ENCODE assay signal across 1 cellular context in the genomic region with DNA sequence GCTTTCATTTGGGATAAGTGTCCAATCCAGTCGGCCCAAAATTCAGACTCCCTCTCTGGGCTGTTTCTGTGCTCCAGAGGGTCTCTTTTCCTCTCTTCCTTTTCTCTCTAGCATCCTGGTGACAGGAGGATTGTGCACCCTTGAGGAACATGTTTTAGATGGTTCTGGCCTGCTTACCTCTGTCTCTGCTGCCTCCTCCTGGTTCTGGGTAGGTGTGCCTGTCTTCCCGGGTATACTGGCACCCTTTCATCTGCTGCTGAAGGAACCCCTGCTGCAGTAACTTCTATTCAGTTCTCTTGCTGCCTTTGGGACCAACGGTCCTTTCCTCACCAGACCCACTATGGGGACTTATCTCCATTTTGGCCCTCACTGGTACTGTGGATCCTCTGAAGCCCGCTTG.
TF ChIP-seq lines count a peak whose summit lies in the region.

No MANE protein-coding gene starts in this region.

TF ChIP-seq in GM23338, 12 proteins besides CTCF, POLR2A, EP300 and RAD21 (continued from another document):
- TF ChIP-seq, protein P1, sequence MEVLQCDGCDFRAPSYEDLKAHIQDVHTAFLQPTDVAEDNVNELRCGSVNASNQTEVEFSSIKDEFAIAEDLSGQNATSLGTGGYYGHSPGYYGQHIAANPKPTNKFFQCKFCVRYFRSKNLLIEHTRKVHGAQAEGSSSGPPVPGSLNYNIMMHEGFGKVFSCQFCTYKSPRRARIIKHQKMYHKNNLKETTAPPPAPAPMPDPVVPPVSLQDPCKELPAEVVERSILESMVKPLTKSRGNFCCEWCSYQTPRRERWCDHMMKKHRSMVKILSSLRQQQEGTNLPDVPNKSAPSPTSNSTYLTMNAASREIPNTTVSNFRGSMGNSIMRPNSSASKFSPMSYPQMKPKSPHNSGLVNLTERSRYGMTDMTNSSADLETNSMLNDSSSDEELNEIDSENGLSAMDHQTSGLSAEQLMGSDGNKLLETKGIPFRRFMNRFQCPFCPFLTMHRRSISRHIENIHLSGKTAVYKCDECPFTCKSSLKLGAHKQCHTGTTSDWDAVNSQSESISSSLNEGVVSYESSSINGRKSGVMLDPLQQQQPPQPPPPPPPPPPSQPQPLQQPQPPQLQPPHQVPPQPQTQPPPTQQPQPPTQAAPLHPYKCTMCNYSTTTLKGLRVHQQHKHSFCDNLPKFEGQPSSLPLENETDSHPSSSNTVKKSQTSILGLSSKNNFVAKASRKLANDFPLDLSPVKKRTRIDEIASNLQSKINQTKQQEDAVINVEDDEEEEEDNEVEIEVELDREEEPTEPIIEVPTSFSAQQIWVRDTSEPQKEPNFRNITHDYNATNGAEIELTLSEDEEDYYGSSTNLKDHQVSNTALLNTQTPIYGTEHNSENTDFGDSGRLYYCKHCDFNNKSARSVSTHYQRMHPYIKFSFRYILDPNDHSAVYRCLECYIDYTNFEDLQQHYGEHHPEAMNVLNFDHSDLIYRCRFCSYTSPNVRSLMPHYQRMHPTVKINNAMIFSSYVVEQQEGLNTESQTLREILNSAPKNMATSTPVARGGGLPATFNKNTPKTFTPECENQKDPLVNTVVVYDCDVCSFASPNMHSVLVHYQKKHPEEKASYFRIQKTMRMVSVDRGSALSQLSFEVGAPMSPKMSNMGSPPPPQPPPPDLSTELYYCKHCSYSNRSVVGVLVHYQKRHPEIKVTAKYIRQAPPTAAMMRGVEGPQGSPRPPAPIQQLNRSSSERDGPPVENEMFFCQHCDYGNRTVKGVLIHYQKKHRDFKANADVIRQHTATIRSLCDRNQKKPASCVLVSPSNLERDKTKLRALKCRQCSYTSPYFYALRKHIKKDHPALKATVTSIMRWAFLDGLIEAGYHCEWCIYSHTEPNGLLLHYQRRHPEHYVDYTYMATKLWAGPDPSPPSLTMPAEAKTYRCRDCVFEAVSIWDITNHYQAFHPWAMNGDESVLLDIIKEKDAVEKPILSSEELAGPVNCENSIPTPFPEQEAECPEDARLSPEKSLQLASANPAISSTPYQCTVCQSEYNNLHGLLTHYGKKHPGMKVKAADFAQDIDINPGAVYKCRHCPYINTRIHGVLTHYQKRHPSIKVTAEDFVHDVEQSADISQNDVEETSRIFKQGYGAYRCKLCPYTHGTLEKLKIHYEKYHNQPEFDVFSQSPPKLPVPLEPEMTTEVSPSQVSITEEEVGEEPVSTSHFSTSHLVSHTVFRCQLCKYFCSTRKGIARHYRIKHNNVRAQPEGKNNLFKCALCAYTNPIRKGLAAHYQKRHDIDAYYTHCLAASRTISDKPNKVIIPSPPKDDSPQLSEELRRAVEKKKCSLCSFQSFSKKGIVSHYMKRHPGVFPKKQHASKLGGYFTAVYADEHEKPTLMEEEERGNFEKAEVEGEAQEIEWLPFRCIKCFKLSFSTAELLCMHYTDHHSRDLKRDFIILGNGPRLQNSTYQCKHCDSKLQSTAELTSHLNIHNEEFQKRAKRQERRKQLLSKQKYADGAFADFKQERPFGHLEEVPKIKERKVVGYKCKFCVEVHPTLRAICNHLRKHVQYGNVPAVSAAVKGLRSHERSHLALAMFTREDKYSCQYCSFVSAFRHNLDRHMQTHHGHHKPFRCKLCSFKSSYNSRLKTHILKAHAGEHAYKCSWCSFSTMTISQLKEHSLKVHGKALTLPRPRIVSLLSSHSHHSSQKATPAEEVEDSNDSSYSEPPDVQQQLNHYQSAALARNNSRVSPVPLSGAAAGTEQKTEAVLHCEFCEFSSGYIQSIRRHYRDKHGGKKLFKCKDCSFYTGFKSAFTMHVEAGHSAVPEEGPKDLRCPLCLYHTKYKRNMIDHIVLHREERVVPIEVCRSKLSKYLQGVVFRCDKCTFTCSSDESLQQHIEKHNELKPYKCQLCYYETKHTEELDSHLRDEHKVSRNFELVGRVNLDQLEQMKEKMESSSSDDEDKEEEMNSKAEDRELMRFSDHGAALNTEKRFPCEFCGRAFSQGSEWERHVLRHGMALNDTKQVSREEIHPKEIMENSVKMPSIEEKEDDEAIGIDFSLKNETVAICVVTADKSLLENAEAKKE (CRISPR knock-in tag; IDR thresholded peaks at IDR 0.05) = no peak
- TF ChIP-seq EZH2phosphoT487 (IDR thresholded peaks at IDR 0.05; ENCODE audit: unreplicated experiment) = no peak
- TF ChIP-seq STAT1 (IDR thresholded peaks at IDR 0.05; ENCODE audit: unreplicated experiment) = no peak
- no peak for TF ChIP-seq NANOG (IDR thresholded peaks at IDR 0.05; ENCODE audit: borderline replicate concordance)
- TF ChIP-seq JUNB (IDR thresholded peaks at IDR 0.05; ENCODE audit: unreplicated experiment) = no peak
- TF ChIP-seq CREB1 (CRISPR knock-in tag; IDR thresholded peaks at IDR 0.05; ENCODE audit: low read depth) = no peak
- TF ChIP-seq ZNF331 (CRISPR knock-in tag; IDR thresholded peaks at IDR 0.05; ENCODE audit: low read depth) = no peak
- no peak for TF ChIP-seq REST (IDR thresholded peaks at IDR 0.05; ENCODE audit: unreplicated experiment)
- no peak for TF ChIP-seq EZH2 (IDR thresholded peaks at IDR 0.05; ENCODE audit: low read depth, unreplicated experiment)
- TF ChIP-seq POLR2AphosphoS5 (IDR thresholded peaks at IDR 0.05; ENCODE audit: low read depth) = no peak
